Comparison of ENCODE assay signal across 1 cellular context in the genomic region with DNA sequence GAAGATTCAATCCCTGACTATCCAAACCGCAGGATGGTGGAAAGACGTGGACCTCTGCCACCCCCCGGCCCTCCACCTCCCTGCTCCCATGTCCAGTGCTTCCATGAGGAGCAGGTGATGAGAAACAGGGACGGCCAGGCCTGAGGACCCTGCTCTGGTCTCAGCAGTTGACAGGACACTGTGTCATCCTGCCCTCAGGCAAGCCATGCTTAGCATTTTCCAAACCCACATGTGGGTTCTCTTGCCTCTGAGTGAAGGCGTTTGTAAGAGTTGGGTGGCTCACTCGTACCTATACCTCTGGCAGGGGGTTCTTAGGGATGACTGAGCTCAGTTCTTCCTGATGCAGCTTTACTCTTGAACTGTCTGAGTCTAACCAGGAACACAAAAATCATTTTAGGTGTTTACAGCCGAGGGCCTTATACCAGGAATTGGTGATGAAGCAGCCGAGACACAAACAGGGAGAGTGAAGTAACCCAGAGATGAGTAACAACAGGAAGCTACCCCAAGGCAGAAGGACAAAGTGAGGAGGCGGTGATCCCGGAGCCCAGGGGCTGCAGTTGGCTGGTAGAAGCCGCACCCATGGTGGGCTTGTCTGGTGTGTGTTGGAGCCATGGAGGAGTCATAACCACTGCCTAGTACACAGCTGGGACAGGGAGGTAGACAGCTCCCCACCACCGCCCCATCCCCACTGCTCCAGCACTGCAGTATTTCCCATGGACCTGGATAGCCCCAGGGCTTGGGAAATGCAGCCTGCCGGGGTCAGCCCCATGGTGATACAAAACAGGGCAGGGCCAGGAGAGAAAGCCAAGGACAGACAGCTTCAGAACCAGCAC.
TF ChIP-seq lines count a peak whose summit lies in the region.

No MANE protein-coding gene starts in this region.

TF ChIP-seq in H1, 55 proteins besides CTCF, POLR2A, EP300 and RAD21:
- no peak for TF ChIP-seq CBX8 (IDR thresholded peaks at IDR 0.05; ENCODE audit: borderline replicate concordance, low read depth, low read length)
- TF ChIP-seq SIX5 (IDR thresholded peaks at IDR 0.05; ENCODE audit: low read depth, low read length) = no peak
- TF ChIP-seq KDM5A (IDR thresholded peaks at IDR 0.05; ENCODE audit: low read length) = no peak
- no peak for TF ChIP-seq POLR2AphosphoS5 (IDR thresholded peaks at IDR 0.05; ENCODE audit: low read depth, low read length)
- TF ChIP-seq EZH2 (IDR thresholded peaks at IDR 0.05; ENCODE audit: low read depth, low read length, severe bottlenecking) = no peak
